In the genomic region with DNA sequence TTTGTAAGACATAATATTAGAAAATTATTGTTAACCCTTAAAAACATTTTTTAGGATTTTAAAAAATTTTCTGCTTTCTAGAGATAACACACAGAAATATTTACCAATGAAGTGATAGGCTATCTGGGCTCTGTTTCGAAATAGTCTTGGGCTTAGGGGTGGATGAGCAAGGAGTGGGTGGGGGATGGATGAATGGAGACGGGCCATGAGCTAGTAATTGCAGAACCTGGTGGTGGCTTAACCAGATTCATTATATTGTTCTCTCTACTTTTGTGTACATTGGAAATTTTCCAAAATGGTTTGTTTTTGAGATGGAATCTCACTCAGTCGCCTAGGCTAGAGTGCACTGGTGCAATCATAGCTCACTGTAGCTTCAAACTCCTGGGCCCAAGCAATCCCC, we compare ENCODE assay signal across 2 cellular contexts.
TF ChIP-seq lines count a peak whose summit lies in the region.

No MANE protein-coding gene starts in this region.

TF ChIP-seq in SK-N-SH, 30 proteins besides CTCF, POLR2A, EP300 and RAD21 (continued from another document):
- TF ChIP-seq SMC3 (IDR thresholded peaks at IDR 0.05; ENCODE audit: low read depth, low read length), result no peak
- TF ChIP-seq ELF1 (IDR thresholded peaks at IDR 0.05), result no peak
- TF ChIP-seq, protein P1, sequence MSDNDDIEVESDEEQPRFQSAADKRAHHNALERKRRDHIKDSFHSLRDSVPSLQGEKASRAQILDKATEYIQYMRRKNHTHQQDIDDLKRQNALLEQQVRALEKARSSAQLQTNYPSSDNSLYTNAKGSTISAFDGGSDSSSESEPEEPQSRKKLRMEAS (IDR thresholded peaks at IDR 0.05; ENCODE audit: low read depth), result no peak
- TF ChIP-seq, protein P2, sequence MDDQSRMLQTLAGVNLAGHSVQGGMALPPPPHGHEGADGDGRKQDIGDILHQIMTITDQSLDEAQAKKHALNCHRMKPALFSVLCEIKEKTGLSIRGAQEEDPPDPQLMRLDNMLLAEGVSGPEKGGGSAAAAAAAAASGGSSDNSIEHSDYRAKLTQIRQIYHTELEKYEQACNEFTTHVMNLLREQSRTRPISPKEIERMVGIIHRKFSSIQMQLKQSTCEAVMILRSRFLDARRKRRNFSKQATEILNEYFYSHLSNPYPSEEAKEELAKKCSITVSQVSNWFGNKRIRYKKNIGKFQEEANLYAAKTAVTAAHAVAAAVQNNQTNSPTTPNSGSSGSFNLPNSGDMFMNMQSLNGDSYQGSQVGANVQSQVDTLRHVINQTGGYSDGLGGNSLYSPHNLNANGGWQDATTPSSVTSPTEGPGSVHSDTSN (IDR thresholded peaks at IDR 0.05), result no peak
- TF ChIP-seq FOSL2 (IDR thresholded peaks at IDR 0.05; ENCODE audit: borderline replicate concordance, low read depth), result no peak
- TF ChIP-seq, protein P3, sequence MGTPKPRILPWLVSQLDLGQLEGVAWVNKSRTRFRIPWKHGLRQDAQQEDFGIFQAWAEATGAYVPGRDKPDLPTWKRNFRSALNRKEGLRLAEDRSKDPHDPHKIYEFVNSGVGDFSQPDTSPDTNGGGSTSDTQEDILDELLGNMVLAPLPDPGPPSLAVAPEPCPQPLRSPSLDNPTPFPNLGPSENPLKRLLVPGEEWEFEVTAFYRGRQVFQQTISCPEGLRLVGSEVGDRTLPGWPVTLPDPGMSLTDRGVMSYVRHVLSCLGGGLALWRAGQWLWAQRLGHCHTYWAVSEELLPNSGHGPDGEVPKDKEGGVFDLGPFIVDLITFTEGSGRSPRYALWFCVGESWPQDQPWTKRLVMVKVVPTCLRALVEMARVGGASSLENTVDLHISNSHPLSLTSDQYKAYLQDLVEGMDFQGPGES (IDR thresholded peaks at IDR 0.05; ENCODE audit: low read depth, low read length), result no peak
- no peak for TF ChIP-seq RXRA (IDR thresholded peaks at IDR 0.05; ENCODE audit: borderline replicate concordance, low read depth)
- no peak for TF ChIP-seq EZH2phosphoT487 (IDR thresholded peaks at IDR 0.05; ENCODE audit: borderline replicate concordance, low read depth)
- no peak for TF ChIP-seq NRF1 (IDR thresholded peaks at IDR 0.05; ENCODE audit: low read depth, low read length)
- no peak for TF ChIP-seq NFIC (IDR thresholded peaks at IDR 0.05; ENCODE audit: borderline replicate concordance)

TF ChIP-seq in SK-N-SH treated with all-trans-retinoic acid at 6 μM for 48 hours, 23 proteins besides CTCF, POLR2A, EP300 and RAD21 (continued from another document):
- TF ChIP-seq, protein P4, sequence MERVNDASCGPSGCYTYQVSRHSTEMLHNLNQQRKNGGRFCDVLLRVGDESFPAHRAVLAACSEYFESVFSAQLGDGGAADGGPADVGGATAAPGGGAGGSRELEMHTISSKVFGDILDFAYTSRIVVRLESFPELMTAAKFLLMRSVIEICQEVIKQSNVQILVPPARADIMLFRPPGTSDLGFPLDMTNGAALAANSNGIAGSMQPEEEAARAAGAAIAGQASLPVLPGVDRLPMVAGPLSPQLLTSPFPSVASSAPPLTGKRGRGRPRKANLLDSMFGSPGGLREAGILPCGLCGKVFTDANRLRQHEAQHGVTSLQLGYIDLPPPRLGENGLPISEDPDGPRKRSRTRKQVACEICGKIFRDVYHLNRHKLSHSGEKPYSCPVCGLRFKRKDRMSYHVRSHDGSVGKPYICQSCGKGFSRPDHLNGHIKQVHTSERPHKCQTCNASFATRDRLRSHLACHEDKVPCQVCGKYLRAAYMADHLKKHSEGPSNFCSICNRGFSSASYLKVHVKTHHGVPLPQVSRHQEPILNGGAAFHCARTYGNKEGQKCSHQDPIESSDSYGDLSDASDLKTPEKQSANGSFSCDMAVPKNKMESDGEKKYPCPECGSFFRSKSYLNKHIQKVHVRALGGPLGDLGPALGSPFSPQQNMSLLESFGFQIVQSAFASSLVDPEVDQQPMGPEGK (CRISPR knock-in tag; IDR thresholded peaks at IDR 0.05; ENCODE audit: borderline replicate concordance), result no peak
- no peak for TF ChIP-seq PPARA (CRISPR knock-in tag; IDR thresholded peaks at IDR 0.05; ENCODE audit: borderline replicate concordance)
- no peak for TF ChIP-seq ZNF8 (CRISPR knock-in tag; IDR thresholded peaks at IDR 0.05)
- no peak for TF ChIP-seq TOX (CRISPR knock-in tag; IDR thresholded peaks at IDR 0.05; ENCODE audit: borderline replicate concordance)
- TF ChIP-seq, protein P5, sequence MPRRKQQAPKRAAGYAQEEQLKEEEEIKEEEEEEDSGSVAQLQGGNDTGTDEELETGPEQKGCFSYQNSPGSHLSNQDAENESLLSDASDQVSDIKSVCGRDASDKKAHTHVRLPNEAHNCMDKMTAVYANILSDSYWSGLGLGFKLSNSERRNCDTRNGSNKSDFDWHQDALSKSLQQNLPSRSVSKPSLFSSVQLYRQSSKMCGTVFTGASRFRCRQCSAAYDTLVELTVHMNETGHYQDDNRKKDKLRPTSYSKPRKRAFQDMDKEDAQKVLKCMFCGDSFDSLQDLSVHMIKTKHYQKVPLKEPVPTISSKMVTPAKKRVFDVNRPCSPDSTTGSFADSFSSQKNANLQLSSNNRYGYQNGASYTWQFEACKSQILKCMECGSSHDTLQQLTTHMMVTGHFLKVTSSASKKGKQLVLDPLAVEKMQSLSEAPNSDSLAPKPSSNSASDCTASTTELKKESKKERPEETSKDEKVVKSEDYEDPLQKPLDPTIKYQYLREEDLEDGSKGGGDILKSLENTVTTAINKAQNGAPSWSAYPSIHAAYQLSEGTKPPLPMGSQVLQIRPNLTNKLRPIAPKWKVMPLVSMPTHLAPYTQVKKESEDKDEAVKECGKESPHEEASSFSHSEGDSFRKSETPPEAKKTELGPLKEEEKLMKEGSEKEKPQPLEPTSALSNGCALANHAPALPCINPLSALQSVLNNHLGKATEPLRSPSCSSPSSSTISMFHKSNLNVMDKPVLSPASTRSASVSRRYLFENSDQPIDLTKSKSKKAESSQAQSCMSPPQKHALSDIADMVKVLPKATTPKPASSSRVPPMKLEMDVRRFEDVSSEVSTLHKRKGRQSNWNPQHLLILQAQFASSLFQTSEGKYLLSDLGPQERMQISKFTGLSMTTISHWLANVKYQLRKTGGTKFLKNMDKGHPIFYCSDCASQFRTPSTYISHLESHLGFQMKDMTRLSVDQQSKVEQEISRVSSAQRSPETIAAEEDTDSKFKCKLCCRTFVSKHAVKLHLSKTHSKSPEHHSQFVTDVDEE (CRISPR knock-in tag; IDR thresholded peaks at IDR 0.05), result no peak
